Comparison of ENCODE assay signal across 18 cellular contexts in genomic region chr12:109725321-109726105, GRCh38. TPM values are rescaled to one million over a fixed set of nuclear protein-coding genes. Genes with fewer than 3 reads are reported as not detected.
DNase-seq lines count a peak whose midpoint lies in the region; TF ChIP-seq lines count a peak whose summit lies in the region.
"Had no signal": no experiment of that assay in that cellular context is flagged by ENCODE, and none has a peak within 500 bp of the region (broad histone marks: within the 10 kb centered on the region; RNA-seq: fewer than 3 reads in every experiment).

No MANE protein-coding gene starts in this region.

- intact Hi-C loops in posterior cingulate gyrus (cut with DNase I), result loop anchor here (2.0 kb wide), 1 partner anchor 99 kb away; no protein-coding TSS in a partner anchor

- peaks cover 5% of the 10 kb centered on the region for H3K36me3 Mint-ChIP-seq in endothelial cell (ENCODE audit: low read depth, unreplicated experiment)

- H3K4me1 Mint-ChIP-seq in endothelial cell (ENCODE audit: unreplicated experiment), result peaks cover 28% of the 10 kb centered on the region
- H3K4me1 Mint-ChIP-seq: central memory CD8-positive, alpha-beta T cell had no signal

- TF ChIP-seq CTCF in endothelial cell (IDR thresholded peaks at IDR 0.05; ENCODE audit: unreplicated experiment), result no peak

- peaks cover 8% of the 10 kb centered on the region for H3K27me3 Mint-ChIP-seq in endothelial cell (ENCODE audit: unreplicated experiment)
- H3K27me3 Mint-ChIP-seq: central memory CD8-positive, alpha-beta T cell had no signal

- DNase-seq in C1 segment of cervical spinal cord (lab: John Stamatoyannopoulos, UW) (peak in 11 of 14 donors; percentile 28 to 87 (median 65)), amygdala (lab: John Stamatoyannopoulos, UW) (peak in 52 of 56 donors; percentile 20 to 87 (median 62)), posterior cingulate gyrus (peak; percentile 59 to 95 (median 76)), endothelial cell (ENCODE audit: low spot score) (no peak), NCI-H2171 (lab: John Stamatoyannopoulos, UW) (no peak), NCI-H2081 treated with DMSO at 0.1 percent for 48 hours (lab: John Stamatoyannopoulos, UW) (no peak), DMS79 treated with DMSO at 0.1 percent for 48 hours (lab: John Stamatoyannopoulos, UW) (no peak)
- DNase-seq: activated CD8-positive, alpha-beta memory T cell treated with anti-CD3 and anti-CD28 coated beads for 24 hours; COR-L47; EL; NCI-H345; stimulated activated CD4-positive, alpha-beta T cell treated with anti-CD3 and anti-CD28 coated beads, Interleukin-4, amount 100 ng/mL, for 1 hour; testis had no signal

- no peaks in the 10 kb centered on the region for H3K27me3 ChIP-seq in layer of hippocampus (ENCODE audit: control insufficient read depth, insufficient read depth, low read length)
- H3K27me3 ChIP-seq: right lobe of liver, testis had no signal

- H3K27ac ChIP-seq in layer of hippocampus (ENCODE audit: low read depth, low read length), result peak overlapping the region; percentile 71
- H3K27ac ChIP-seq: right lobe of liver, RWPE1, testis had no signal

- H3K27ac Mint-ChIP-seq in endothelial cell (ENCODE audit: unreplicated experiment), result no peak overlapping the region
- H3K27ac Mint-ChIP-seq: T-helper 1 cell treated with Interleukin-12 subunit alpha and Interleukin-12 subunit beta and Interleukin-4 antibody, amounts not matched to agents 30 μg/mL and 1 μg/mL, for 36 hours had no signal

- H3K9me3 Mint-ChIP-seq in endothelial cell (ENCODE audit: unreplicated experiment), result no peaks in the 10 kb centered on the region
- H3K9me3 Mint-ChIP-seq: central memory CD8-positive, alpha-beta T cell; T-helper 1 cell treated with Interleukin-12 subunit alpha and Interleukin-12 subunit beta and Interleukin-4 antibody, amounts not matched to agents 30 μg/mL and 1 μg/mL, for 36 hours had no signal

- no peak overlapping the region for H3K4me3 Mint-ChIP-seq in endothelial cell (ENCODE audit: unreplicated experiment)
- H3K4me3 Mint-ChIP-seq: central memory CD8-positive, alpha-beta T cell; T-helper 1 cell treated with Interleukin-12 subunit alpha and Interleukin-12 subunit beta and Interleukin-4 antibody, amounts not matched to agents 30 μg/mL and 1 μg/mL, for 36 hours had no signal

RNA-seq across cellular contexts. Expression of gene FAM222A, which starts 11.9 kb away (rescaled TPM):
- total RNA-seq in endothelial cell (ENCODE audit: unreplicated experiment), result 14.2 TPM

Comparison
In these comparisons a context has a peak if more than half of its experiments do, and no peak if none do; other contexts are left out.
1. DNase-seq: peak in C1 segment of cervical spinal cord (11 of 14), amygdala (52 of 56) and posterior cingulate gyrus (10 of 10); none in endothelial cell (single experiment), NCI-H2171 (single experiment), NCI-H2081 treated with DMSO at 0.1 percent for 48 hours (single experiment) and DMS79 treated with DMSO at 0.1 percent for 48 hours (single experiment).